Comparison of ENCODE assay signal across 8 cellular contexts in genomic region chr15:56919708-56920637, GRCh38. TPM values are rescaled to one million over a fixed set of nuclear protein-coding genes. Genes with fewer than 3 reads are reported as not detected.
A peak's percentile ranks its signal among the peaks of the same experiment; 100 is the strongest.
DNase-seq lines count a peak whose midpoint lies in the region; ATAC-seq and TF ChIP-seq lines count a peak whose summit lies in the region.

No MANE protein-coding gene starts in this region.

- DNase-seq in CD8-positive, alpha-beta memory T cell, result no peak
- peak; percentile 20 for DNase-seq in KG1 (lab: John Stamatoyannopoulos, UW)
- peak; percentile 14 to 22 for DNase-seq in activated CD4-positive, alpha-beta T cell treated with anti-CD3 and anti-CD28 coated beads for 4 hours
- DNase-seq in effector memory CD8-positive, alpha-beta T cell, result peak; percentile 2 to 11 (median 8)
- peak; percentile 32 to 67 for DNase-seq in tibial artery
- DNase-seq in GDM1 (lab: John Stamatoyannopoulos, UW), result no peak

- peaks cover 4% of the 10 kb centered on the region for H3K36me3 ChIP-seq in CD8-positive, alpha-beta memory T cell (ENCODE audit: insufficient read depth, low read length)
- H3K36me3 ChIP-seq in tibial artery, result peaks cover 0 to 7% (median 0%) of the 10 kb centered on the region in 3 donors

- peak overlapping the region; percentile 82 to 95 (median 90) for H3K27ac Mint-ChIP-seq in CD8-positive, alpha-beta memory T cell
- H3K27ac Mint-ChIP-seq in effector memory CD8-positive, alpha-beta T cell, result peak overlapping the region; percentile 90 to 93

- intact Hi-C loops in tibial artery (cut with DNase I; ENCODE audit: low total_unique reads), result loop anchor here (10.0 kb wide), 1 partner anchor 375 kb away; no protein-coding TSS in a partner anchor

- peak overlapping the region; percentile 87 for H3K4me3 ChIP-seq in CD8-positive, alpha-beta memory T cell (ENCODE audit: low read length)
- H3K4me3 ChIP-seq in mononuclear cell (ENCODE audit: low read length) (peak overlapping the region; percentile 84), tibial artery (peak overlapping the region; percentile 79 to 91)

- peak; percentile 5 for ATAC-seq in GM19467 (IDR thresholded peaks at IDR 0.05; ENCODE audit: unreplicated experiment)
- ATAC-seq in effector memory CD8-positive, alpha-beta T cell (replicated peaks), result no peak

- no peaks in the 10 kb centered on the region for H3K9me3 ChIP-seq in CD8-positive, alpha-beta memory T cell (ENCODE audit: low read length)
- no peaks in the 10 kb centered on the region for H3K9me3 ChIP-seq in mononuclear cell (ENCODE audit: low read depth, low read length)
- no peaks in the 10 kb centered on the region for H3K9me3 ChIP-seq in tibial artery

- peaks cover 51 to 72% (median 63%) of the 10 kb centered on the region in 3 donors for H3K4me1 Mint-ChIP-seq in CD8-positive, alpha-beta memory T cell
- peaks cover 29 to 54% of the 10 kb centered on the region in 2 donors for H3K4me1 Mint-ChIP-seq in effector memory CD8-positive, alpha-beta T cell (ENCODE audit: low read depth in 2 of 2)

- CTCF ChIA-PET in CD8-positive, alpha-beta memory T cell (lab: Charles Lee), result interaction anchor here (1.2 to 1.4 kb wide), 3 partner anchors 8 to 291 kb away, joined by 3 to 5 read pairs (median 3); no protein-coding TSS in a partner anchor

- H3K36me3 Mint-ChIP-seq in CD8-positive, alpha-beta memory T cell, result peaks cover 0 to 26% (median 2%) of the 10 kb centered on the region in 3 donors
- peaks cover 28% of the 10 kb centered on the region for H3K36me3 Mint-ChIP-seq in effector memory CD8-positive, alpha-beta T cell (ENCODE audit: insufficient read depth)

- POLR2A ChIA-PET in CD8-positive, alpha-beta memory T cell (lab: Charles Lee), result interaction anchor here (1.1 to 2.2 kb wide), 4 partner anchors 13 to 33 kb away, joined by 3 to 23 read pairs (median 6); no protein-coding TSS in a partner anchor

- peak overlapping the region; percentile 75 for H3K27ac ChIP-seq in CD8-positive, alpha-beta memory T cell (ENCODE audit: low read depth, low read length)
- H3K27ac ChIP-seq in tibial artery, result peak overlapping the region; percentile 91 to 92

- H3K27me3 ChIP-seq in CD8-positive, alpha-beta memory T cell (ENCODE audit: insufficient read depth, low read length, poor library complexity, severe bottlenecking), result no peaks in the 10 kb centered on the region
- no peaks in the 10 kb centered on the region for H3K27me3 ChIP-seq in mononuclear cell (ENCODE audit: insufficient read depth, low read length)
- no peaks in the 10 kb centered on the region for H3K27me3 ChIP-seq in tibial artery

- peak overlapping the region; percentile 85 to 95 (median 90) for H3K4me3 Mint-ChIP-seq in CD8-positive, alpha-beta memory T cell
- H3K4me3 Mint-ChIP-seq in effector memory CD8-positive, alpha-beta T cell, result peak overlapping the region; percentile 87 to 88

- H3K9me3 Mint-ChIP-seq in CD8-positive, alpha-beta memory T cell, result no peaks in the 10 kb centered on the region
- no peaks in the 10 kb centered on the region for H3K9me3 Mint-ChIP-seq in effector memory CD8-positive, alpha-beta T cell

- peaks cover 32% of the 10 kb centered on the region for H3K4me1 ChIP-seq in CD8-positive, alpha-beta memory T cell (ENCODE audit: insufficient read depth, low read length)
- H3K4me1 ChIP-seq in mononuclear cell (ENCODE audit: insufficient read depth, low read length), result peaks cover 21% of the 10 kb centered on the region
- peaks cover 0 to 67% (median 24%) of the 10 kb centered on the region in 4 donors for H3K4me1 ChIP-seq in tibial artery

- TF ChIP-seq CTCF in tibial artery (IDR thresholded peaks at IDR 0.05), result no peak

- H3K27me3 Mint-ChIP-seq in CD8-positive, alpha-beta memory T cell, result no peaks in the 10 kb centered on the region
- H3K27me3 Mint-ChIP-seq in effector memory CD8-positive, alpha-beta T cell, result no peaks in the 10 kb centered on the region

RNA-seq across cellular contexts. Expression of gene TCF12, which starts 1.5 kb away (rescaled TPM):
- total RNA-seq in CD8-positive, alpha-beta memory T cell, result 10 to 100 TPM; 69.9 to 79.2 TPM
- polyA plus RNA-seq in CD8-positive, alpha-beta memory T cell, result 54.3 TPM
- total RNA-seq in mononuclear cell, result 45.8 TPM

Comparison
In these comparisons a context has a peak if more than half of its experiments do, and no peak if none do; other contexts are left out.
1. DNase-seq: peak in KG1 (single experiment), activated CD4-positive, alpha-beta T cell treated with anti-CD3 and anti-CD28 coated beads for 4 hours (2 of 2), effector memory CD8-positive, alpha-beta T cell (3 of 3) and tibial artery (2 of 2); none in CD8-positive, alpha-beta memory T cell (0 of 5) and GDM1 (single experiment).
2. Peak in every context shown above with its lines, with median percentiles within 50 percentile points of each other: H3K4me3 ChIP-seq.